Comparison of ENCODE assay signal across 25 cellular contexts in the genomic region with DNA sequence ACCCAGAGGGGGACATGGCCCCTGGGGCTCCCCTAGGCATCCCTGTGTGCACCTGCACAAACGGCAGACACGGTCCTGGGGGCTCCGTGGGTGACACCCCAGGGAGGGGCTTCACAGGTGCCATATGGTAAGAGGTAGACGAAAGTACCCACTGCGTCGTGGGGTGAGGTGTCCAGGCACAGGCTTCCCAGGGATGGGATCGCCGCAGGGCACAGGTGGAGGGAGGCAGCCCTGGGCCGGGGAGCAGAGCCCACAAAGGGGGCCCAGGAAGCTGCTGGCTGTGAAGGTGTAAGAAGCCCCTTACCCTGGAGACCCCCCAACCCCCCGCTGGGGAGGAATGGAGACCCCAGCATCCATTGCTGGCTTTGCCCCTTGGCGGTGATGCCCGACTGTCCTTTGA. TPM values are rescaled to one million over a fixed set of nuclear protein-coding genes. Genes with fewer than 3 reads are reported as not detected.
"Had no signal": no experiment of that assay in that cellular context is flagged by ENCODE, and none has a peak within 500 bp of the region (broad histone marks: within the 10 kb centered on the region; RNA-seq: fewer than 3 reads in every experiment).

No MANE protein-coding gene starts in this region.

- H3K27me3 ChIP-seq: pancreas, tibial nerve, upper lobe of left lung, uterus had no signal

- ATAC-seq: mucosa of descending colon; natural killer cell treated with Interleukin-12 subunit alpha and Interleukin-12 subunit beta and Interleukin-15 and Interleukin-18, amount 100 ng/mL, for 72 hours; pancreas; sciatic nerve; stimulated activated effector memory CD8-positive, alpha-beta T cell treated with anti-CD3 and anti-CD28 coated beads, Interleukin-12 subunit alpha, Interleukin-12 subunit beta, amount 100 ng/mL, for 72 hours had no signal

- H3K4me2 ChIP-seq: smooth muscle cell had no signal

- H3K9me3 ChIP-seq: mucosa of descending colon, neutrophil, pancreas, thoracic aorta, tibial nerve, upper lobe of left lung, uterus had no signal

- H3K4me1 ChIP-seq: pancreas, uterus had no signal

- H3K9me3 Mint-ChIP-seq: immature natural killer cell; memory B cell; mesothelial cell of epicardium; naive B cell; natural killer cell treated with Interleukin-12 subunit alpha and Interleukin-12 subunit beta and Interleukin-15 and Interleukin-18, amount 100 ng/mL, for 72 hours; neural crest cell; stimulated activated effector memory CD8-positive, alpha-beta T cell treated with anti-CD3 and anti-CD28 coated beads, Interleukin-12 subunit alpha, Interleukin-12 subunit beta, amount 100 ng/mL, for 72 hours had no signal

- H3K4me3 Mint-ChIP-seq: immature natural killer cell; memory B cell; mesothelial cell of epicardium; natural killer cell treated with Interleukin-12 subunit alpha and Interleukin-12 subunit beta and Interleukin-15 and Interleukin-18, amount 100 ng/mL, for 72 hours; neural crest cell; stimulated activated effector memory CD8-positive, alpha-beta T cell treated with anti-CD3 and anti-CD28 coated beads, Interleukin-12 subunit alpha, Interleukin-12 subunit beta, amount 100 ng/mL, for 72 hours had no signal

- H3K27me3 Mint-ChIP-seq: memory B cell; naive B cell; natural killer cell treated with Interleukin-12 subunit alpha and Interleukin-12 subunit beta and Interleukin-15 and Interleukin-18, amount 100 ng/mL, for 72 hours had no signal

- H3K27ac ChIP-seq: neutrophil, pancreas, thoracic aorta, tibial nerve, upper lobe of left lung, uterus had no signal

- H3K27ac Mint-ChIP-seq: immature natural killer cell; memory B cell; mesothelial cell of epicardium; naive B cell; natural killer cell treated with Interleukin-12 subunit alpha and Interleukin-12 subunit beta and Interleukin-15 and Interleukin-18, amount 100 ng/mL, for 72 hours; stimulated activated effector memory CD8-positive, alpha-beta T cell treated with anti-CD3 and anti-CD28 coated beads, Interleukin-12 subunit alpha, Interleukin-12 subunit beta, amount 100 ng/mL, for 72 hours had no signal

- H3K36me3 ChIP-seq: neutrophil, thoracic aorta, tibial nerve, uterus had no signal

- H3K36me3 Mint-ChIP-seq: mesothelial cell of epicardium; naive B cell; natural killer cell treated with Interleukin-12 subunit alpha and Interleukin-12 subunit beta and Interleukin-15 and Interleukin-18, amount 100 ng/mL, for 72 hours; stimulated activated effector memory CD8-positive, alpha-beta T cell treated with anti-CD3 and anti-CD28 coated beads, Interleukin-12 subunit alpha, Interleukin-12 subunit beta, amount 100 ng/mL, for 72 hours had no signal

- H3K4me3 ChIP-seq: lung, mucosa of descending colon, pancreas, smooth muscle cell, thoracic aorta, tibial nerve, upper lobe of left lung, uterus had no signal

- DNase-seq: cortex of kidney; hypothalamus; immature natural killer cell; islet precursor cell; naive B cell; retina; stimulated activated CD4-positive, alpha-beta T cell treated with anti-CD3 and anti-CD28 coated beads, Interleukin-12 subunit alpha, Interleukin-12 subunit beta, amount 100 ng/mL, for 4 hours; stimulated activated CD4-positive, alpha-beta T cell treated with anti-CD3 and anti-CD28 coated beads, Interleukin-1b, Interleukin-23, amount 100 ng/mL, for 48 hours; stimulated activated CD4-positive, alpha-beta T cell treated with anti-CD3 and anti-CD28 coated beads, Interleukin-4, amount 100 ng/mL, for 1 hour; stimulated activated naive CD4-positive, alpha-beta T cell treated with Interleukin-2 at 50 U/mL for 16 hours; uterus had no signal

RNA-seq across cellular contexts. Expression of a gene that starts 51.4 kb away (rescaled TPM):
- total RNA-seq: smooth muscle cell had no signal

RNA-seq across cellular contexts. Expression of a gene that starts 59.6 kb away (rescaled TPM):
- total RNA-seq: natural killer cell treated with Interleukin-12 subunit alpha and Interleukin-12 subunit beta and Interleukin-15 and Interleukin-18, amount 100 ng/mL, for 72 hours had no signal
- polyA plus RNA-seq: immature natural killer cell had no signal
